In the genomic region with DNA sequence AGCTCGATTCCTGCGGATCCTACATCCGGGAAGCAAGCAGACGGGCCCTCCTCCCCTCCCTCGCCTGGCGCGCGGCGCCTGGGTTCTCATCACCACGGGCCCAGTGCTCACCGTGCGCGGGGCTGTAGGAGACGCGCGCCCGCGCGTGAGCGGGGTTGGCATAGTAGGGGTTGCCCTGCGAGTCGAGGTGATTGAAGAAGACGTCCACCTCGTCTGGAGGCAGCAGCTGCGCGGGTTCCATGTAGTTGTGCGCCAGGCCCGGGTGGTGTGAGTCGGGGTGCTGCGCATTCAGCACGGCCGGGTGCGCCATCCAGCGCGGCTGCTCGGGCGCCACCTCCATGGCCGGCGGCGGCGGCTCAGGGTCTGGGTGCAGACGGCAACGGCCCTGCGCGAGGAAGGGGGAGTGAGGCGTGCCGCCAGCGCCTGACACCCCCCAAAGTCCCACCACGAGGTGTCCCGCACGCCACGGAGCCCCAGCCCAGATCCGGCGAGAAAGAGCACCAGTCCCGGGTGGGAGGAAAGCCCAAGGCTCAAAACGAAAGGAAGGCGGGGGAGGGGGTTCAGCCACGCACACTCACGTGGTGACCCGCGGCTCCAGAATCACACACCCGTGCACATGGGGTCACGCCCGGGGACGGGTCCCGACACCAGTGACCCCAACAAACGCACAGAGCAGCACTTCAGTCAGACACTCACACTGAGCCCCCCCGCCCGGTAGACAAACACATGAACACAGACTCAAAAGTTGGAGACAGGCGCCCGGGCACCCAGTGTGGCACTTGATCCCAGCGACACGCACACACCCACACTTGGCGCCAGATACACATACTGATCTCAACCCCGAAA, we compare ENCODE assay signal across 8 cellular contexts. TPM values are rescaled to one million over a fixed set of nuclear protein-coding genes. Genes with fewer than 3 reads are reported as not detected.
A peak's percentile ranks its signal among the peaks of the same experiment; 100 is the strongest.
DNase-seq lines count a peak whose midpoint lies in the region; ATAC-seq and TF ChIP-seq lines count a peak whose summit lies in the region.

No MANE protein-coding gene starts in this region.

- peak overlapping the region; percentile 72 for H3K4me3 Mint-ChIP-seq in activated naive CD8-positive, alpha-beta T cell treated with anti-CD3 and anti-CD28 coated beads for 36 hours

- H3K9me3 Mint-ChIP-seq in activated naive CD8-positive, alpha-beta T cell treated with anti-CD3 and anti-CD28 coated beads for 36 hours: no peaks in the 10 kb centered on the region

- H3K4me2 ChIP-seq in BLaER1: peak overlapping the region; percentile 66
- peak overlapping the region; percentile 97 for H3K4me2 ChIP-seq in smooth muscle cell

- peaks cover 91% of the 10 kb centered on the region for H3K27me3 Mint-ChIP-seq in activated naive CD8-positive, alpha-beta T cell treated with anti-CD3 and anti-CD28 coated beads for 36 hours

- H3K9me3 ChIP-seq in BLaER1 (no peaks in the 10 kb centered on the region), iPS-15b (ENCODE audit: control insufficient read depth, insufficient read depth, low read length) (no peaks in the 10 kb centered on the region), smooth muscle cell (replicated peaks; ENCODE audit: low read depth) (no peaks in the 10 kb centered on the region)

- H3K36me3 ChIP-seq in BLaER1 (no peaks in the 10 kb centered on the region), iPS-15b (ENCODE audit: control insufficient read depth, insufficient read depth, low read length) (no peaks in the 10 kb centered on the region), smooth muscle cell (ENCODE audit: low read depth) (no peaks in the 10 kb centered on the region)

- H4K20me1 ChIP-seq in BLaER1 (peaks cover 97% of the 10 kb centered on the region), smooth muscle cell (ENCODE audit: low read depth) (peaks cover 29% of the 10 kb centered on the region)

- no peak for TF ChIP-seq CTCF in HFF-Myc (IDR thresholded peaks at IDR 0.05; ENCODE audit: low read depth, low read length, missing control alignments)
- no peak for TF ChIP-seq CTCF in smooth muscle cell (IDR thresholded peaks at IDR 0.05; ENCODE audit: borderline replicate concordance, insufficient read depth, poor library complexity, severe bottlenecking)
- TF ChIP-seq CTCF in GM10248 (IDR thresholded peaks at IDR 0.05; ENCODE audit: control extremely low read depth, extremely low read depth, low read depth, missing control alignments): no peak

- no peaks in the 10 kb centered on the region for H3K36me3 Mint-ChIP-seq in activated naive CD8-positive, alpha-beta T cell treated with anti-CD3 and anti-CD28 coated beads for 36 hours

- H3K9ac ChIP-seq in BLaER1 (no peak overlapping the region), iPS-15b (ENCODE audit: low read depth, low read length) (no peak overlapping the region), smooth muscle cell (ENCODE audit: low read depth) (peak overlapping the region; percentile 27)

- H3K4me1 Mint-ChIP-seq in activated naive CD8-positive, alpha-beta T cell treated with anti-CD3 and anti-CD28 coated beads for 36 hours: peaks cover 37% of the 10 kb centered on the region

- no peak overlapping the region for H3K27ac ChIP-seq in BLaER1
- no peak overlapping the region for H3K27ac ChIP-seq in smooth muscle cell (ENCODE audit: low read depth)

- H3F3A ChIP-seq in smooth muscle cell (ENCODE audit: low read depth): peaks cover 14% of the 10 kb centered on the region

- CTCF ChIA-PET in GM10248 (lab: Yijun Ruan, JAX): interaction anchor here (1.1 to 1.2 kb wide), 2 partner anchors 10 to 12 kb away, joined by 4 to 5 read pairs; no protein-coding TSS in a partner anchor

- H3K27ac Mint-ChIP-seq in activated naive CD8-positive, alpha-beta T cell treated with anti-CD3 and anti-CD28 coated beads for 36 hours: no peak overlapping the region

- H3K4me3 ChIP-seq in BLaER1 (peak overlapping the region; percentile 49), HFF-Myc (replicated peaks; ENCODE audit: low read depth, low read length) (peak overlapping the region; percentile 94), iPS-15b (ENCODE audit: low read depth, low read length) (peak overlapping the region; percentile 43), smooth muscle cell (peak overlapping the region; percentile 79)

- H2AFZ ChIP-seq in smooth muscle cell (ENCODE audit: low read depth): peak overlapping the region; percentile 70

- peaks cover 9% of the 10 kb centered on the region for H3K79me2 ChIP-seq in smooth muscle cell (ENCODE audit: low read depth)

- peaks cover 67% of the 10 kb centered on the region for H3K4me1 ChIP-seq in BLaER1
- peaks cover 22% of the 10 kb centered on the region for H3K4me1 ChIP-seq in iPS-15b (ENCODE audit: control insufficient read depth, insufficient read depth, low read length)
- H3K4me1 ChIP-seq in smooth muscle cell (ENCODE audit: low read depth): peaks cover 69% of the 10 kb centered on the region

- 2% methylated on average over 71 of the region's 75 CpGs for WGBS in smooth muscle cell (ENCODE audit: low lambda C conversion rate)

- ATAC-seq in left lobe of liver: no peak
- no peak for ATAC-seq in GM18502 (IDR thresholded peaks at IDR 0.05; ENCODE audit: poor library complexity, unreplicated experiment)

- no peak for DNase-seq in HFF-Myc (ENCODE audit: extremely low read depth, low read depth)
- DNase-seq in activated naive CD8-positive, alpha-beta T cell treated with anti-CD3 and anti-CD28 coated beads for 36 hours: peak; percentile 35
- no peak for DNase-seq in smooth muscle cell (lab: John Stamatoyannopoulos, UW; ENCODE audit: unreplicated experiment)
- no peak for DNase-seq in GM10248 (ENCODE audit: extremely low spot score)
- DNase-seq in left lobe of liver (ENCODE audit: low spot score): no peak

- POLR2A ChIA-PET in GM10248 (lab: Yijun Ruan, JAX): no interaction called here

- H3K27me3 ChIP-seq in BLaER1 (peaks cover 100% of the 10 kb centered on the region), iPS-15b (ENCODE audit: control insufficient read depth, insufficient read depth, low read length) (peaks cover 96% of the 10 kb centered on the region), smooth muscle cell (ENCODE audit: low read depth) (peaks cover 25% of the 10 kb centered on the region)

RNA-seq across cellular contexts. Expression of gene GATA2, which starts 6.1 kb away (rescaled TPM):
- under 1 TPM in 1 of 2 experiments, not detected in 1; 0.24 TPM for total RNA-seq in activated naive CD8-positive, alpha-beta T cell treated with anti-CD3 and anti-CD28 coated beads for 36 hours
- total RNA-seq in smooth muscle cell: 3.2 and 5.8 TPM in 2 replicates
- polyA plus RNA-seq in smooth muscle cell: 6.8 and 10.4 TPM in 2 replicates
- total RNA-seq in left lobe of liver: 1.3 TPM

RNA-seq across cellular contexts. Expression of gene DNAJB8, which starts 20.2 kb away (rescaled TPM):
- not detected for total RNA-seq in activated naive CD8-positive, alpha-beta T cell treated with anti-CD3 and anti-CD28 coated beads for 36 hours
- total RNA-seq in smooth muscle cell: not detected in 2 replicates
- not detected in 2 replicates for polyA plus RNA-seq in smooth muscle cell
- not detected for total RNA-seq in left lobe of liver

Comparison
In these comparisons a context has a peak if more than half of its experiments do, and no peak if none do; other contexts are left out.
1. H3K4me3 ChIP-seq: peak in every context shown above with its lines; median percentile 94 in HFF-Myc; 79 in smooth muscle cell; 49 in BLaER1; 43 in iPS-15b.